ENCODE assay signal across 15 cellular contexts in the genomic region with DNA sequence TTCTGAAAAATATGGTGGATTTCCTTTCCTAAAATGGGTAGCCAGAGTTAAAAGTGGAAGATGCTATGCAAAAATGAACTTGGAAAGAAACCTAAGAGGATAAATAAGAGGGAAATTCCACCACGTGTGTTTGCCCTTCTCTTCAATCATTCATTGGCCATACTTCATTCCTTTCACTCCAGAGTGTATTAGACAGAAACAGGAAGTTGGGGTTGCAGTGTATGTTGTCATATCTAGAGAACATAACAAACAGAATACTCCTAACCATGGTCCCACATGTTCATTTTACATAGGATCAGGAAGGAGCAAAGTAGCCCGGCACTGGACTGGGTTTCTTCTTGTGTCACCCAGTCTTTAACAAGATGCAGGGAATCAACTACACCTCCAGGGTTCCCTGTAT. TPM values are rescaled to one million over a fixed set of nuclear protein-coding genes. Genes with fewer than 3 reads are reported as not detected.
DNase-seq lines count a peak whose midpoint lies in the region; ATAC-seq and TF ChIP-seq lines count a peak whose summit lies in the region.
"Had no signal": no experiment of that assay in that cellular context is flagged by ENCODE, and none has a peak within 500 bp of the region (broad histone marks: within the 10 kb centered on the region; RNA-seq: fewer than 3 reads in every experiment).

No MANE protein-coding gene starts in this region.

- intact Hi-C loops in mammary epithelial cell (cut with micrococcal nuclease) (no loop called here), breast epithelium (cut with DNase I; ENCODE audit: low total_unique reads) (no loop called here), testis (cut with DNase I; ENCODE audit: low total_unique reads) (no loop called here)
- intact Hi-C loops in activated CD4-positive, alpha-beta T cell treated with anti-CD3 and anti-CD28 coated beads for 36 hours (cut with DNase I, micrococcal nuclease): no loop called here

- H3K9ac ChIP-seq in mammary epithelial cell (ENCODE audit: insufficient read depth, low read length): no peak overlapping the region
- H3K9ac ChIP-seq: KMS-11 had no signal

- no peaks in the 10 kb centered on the region for H3K27me3 ChIP-seq in mammary epithelial cell (ENCODE audit: insufficient read depth, low read length)
- H3K27me3 ChIP-seq in breast epithelium: no peaks in the 10 kb centered on the region
- H3K27me3 ChIP-seq in testis: no peaks in the 10 kb centered on the region
- H3K27me3 ChIP-seq: spleen had no signal

- POLR2A ChIA-PET in activated CD4-positive, alpha-beta T cell treated with anti-CD3 and anti-CD28 coated beads for 36 hours (lab: Charles Lee): no interaction called here

- H4K20me1 ChIP-seq in mammary epithelial cell (ENCODE audit: insufficient read depth, low read length): no peaks in the 10 kb centered on the region

- H3K36me3 ChIP-seq in mammary epithelial cell (ENCODE audit: insufficient read depth, low read length): no peaks in the 10 kb centered on the region
- H3K36me3 ChIP-seq in breast epithelium: no peaks in the 10 kb centered on the region
- H3K36me3 ChIP-seq in testis (ENCODE audit: low read depth, missing control alignments): no peaks in the 10 kb centered on the region
- H3K36me3 ChIP-seq: spleen had no signal

- H3K4me1 ChIP-seq in mammary epithelial cell (ENCODE audit: insufficient read depth, low read length) (no peaks in the 10 kb centered on the region), breast epithelium (no peaks in the 10 kb centered on the region), testis (no peaks in the 10 kb centered on the region)

- H3K4me2 ChIP-seq in mammary epithelial cell (ENCODE audit: insufficient read depth, low read depth, low read length): no peak overlapping the region
- H3K4me2 ChIP-seq: KMS-11 had no signal

- no peak overlapping the region for H3K4me3 ChIP-seq in mammary epithelial cell (replicated peaks in 1 of 3; ENCODE audit: insufficient read depth in 1 of 3, low read depth in 2 of 3, low read length in 3 of 3)
- H3K4me3 ChIP-seq in breast epithelium: no peak overlapping the region
- no peak overlapping the region for H3K4me3 ChIP-seq in testis
- H3K4me3 ChIP-seq: spleen had no signal

- no peaks in the 10 kb centered on the region for H3K36me3 Mint-ChIP-seq in activated CD4-positive, alpha-beta T cell treated with anti-CD3 and anti-CD28 coated beads for 36 hours (ENCODE audit: low read depth)

- H3K27ac Mint-ChIP-seq in activated CD4-positive, alpha-beta T cell treated with anti-CD3 and anti-CD28 coated beads for 36 hours: no peak overlapping the region
- H3K27ac Mint-ChIP-seq: activated T-helper 2 cell treated with anti-CD3 and anti-CD28 coated beads, Interferon-gamma antibody, Interleukin-2, Interleukin-4, amounts not matched to agents 10 μg/mL and 5 μg/mL and 100 μg/mL, durations not matched to agents 14 hours and 24 hours and 36 hours had no signal

- CTCF ChIA-PET in mammary epithelial cell (lab: Charles Lee; ENCODE audit: low non-redundant PET): no interaction called here
- CTCF ChIA-PET in activated CD4-positive, alpha-beta T cell treated with anti-CD3 and anti-CD28 coated beads for 36 hours (lab: Charles Lee): no interaction called here

- no peaks in the 10 kb centered on the region for H3K9me3 ChIP-seq in mammary epithelial cell (replicated peaks; ENCODE audit: insufficient read depth, low read length)
- no peaks in the 10 kb centered on the region for H3K9me3 ChIP-seq in breast epithelium
- no peaks in the 10 kb centered on the region for H3K9me3 ChIP-seq in testis
- H3K9me3 ChIP-seq: spleen had no signal

- H2AFZ ChIP-seq in mammary epithelial cell (ENCODE audit: low read depth, low read length): peak overlapping the region; percentile 38

- no peaks in the 10 kb centered on the region for H3K9me3 Mint-ChIP-seq in activated CD4-positive, alpha-beta T cell treated with anti-CD3 and anti-CD28 coated beads for 36 hours (ENCODE audit: low read depth)
- H3K9me3 Mint-ChIP-seq: activated T-helper 2 cell treated with anti-CD3 and anti-CD28 coated beads, Interferon-gamma antibody, Interleukin-2, Interleukin-4, amounts not matched to agents 10 μg/mL and 5 μg/mL and 100 μg/mL, durations not matched to agents 14 hours and 24 hours and 36 hours had no signal

- H3K27ac ChIP-seq in mammary epithelial cell (ENCODE audit: insufficient read depth, low read depth, low read length): no peak overlapping the region
- no peak overlapping the region for H3K27ac ChIP-seq in breast epithelium
- no peak overlapping the region for H3K27ac ChIP-seq in testis
- H3K27ac ChIP-seq: KMS-11, spleen had no signal

- no peak for TF ChIP-seq POLR2A in breast epithelium (IDR thresholded peaks at IDR 0.05)
- no peak for TF ChIP-seq POLR2A in testis (IDR thresholded peaks at IDR 0.05)

- WGBS in mammary epithelial cell (ENCODE audit: low coverage, missing lambda C conversion rate): 86% methylated on average over 2 of the region's 2 CpGs
- WGBS in testis, 2 donors: 68 to 75% methylated on average over 2 of the region's 2 CpGs

- in situ Hi-C loops in mammary epithelial cell (cut with MboI; ENCODE audit: low sequenced_read_pairs in 2 of 2): no loop called here

- ATAC-seq in HG03354 (IDR thresholded peaks at IDR 0.05; ENCODE audit: poor library complexity, severe bottlenecking, unreplicated experiment): peak; percentile 49
- ATAC-seq in activated CD4-positive, alpha-beta T cell treated with anti-CD3 and anti-CD28 coated beads for 36 hours: no peak

- H3K4me3 Mint-ChIP-seq in activated CD4-positive, alpha-beta T cell treated with anti-CD3 and anti-CD28 coated beads for 36 hours: no peak overlapping the region

- BruUV-seq in mammary epithelial cell (replicated peaks; lab: Mats Ljungman, UMichigan): no TSS peak

- TF ChIP-seq CTCF in mammary epithelial cell (conservative IDR thresholded peaks at IDR 0.05 in 1 of 2, IDR thresholded peaks at IDR 0.05 in 1 of 2; ENCODE audit: extremely low read depth in 1 of 2, insufficient read depth in 1 of 2, low read depth in 1 of 2, low read length in 2 of 2) (no peak), breast epithelium (IDR thresholded peaks at IDR 0.05) (no peak), testis (IDR thresholded peaks at IDR 0.05) (no peak)

- dilution Hi-C loops in mammary epithelial cell (cut with HindIII; ENCODE audit: low sequenced_read_pairs): no loop called here

- no peaks in the 10 kb centered on the region for H3K79me2 ChIP-seq in mammary epithelial cell (ENCODE audit: insufficient read depth, low read length)

- peaks cover 5% of the 10 kb centered on the region for H3K4me1 Mint-ChIP-seq in activated CD4-positive, alpha-beta T cell treated with anti-CD3 and anti-CD28 coated beads for 36 hours

- no peak for DNase-seq in mammary epithelial cell
- no peak for DNase-seq in breast epithelium (ENCODE audit: low spot score in 2 of 2)
- peak; percentile 76 for DNase-seq in SKM-1 treated with dmso at 0.1 percent for 144 hours (lab: John Stamatoyannopoulos, UW; ENCODE audit: unreplicated experiment)
- no peak for DNase-seq in NCI-H2227 (lab: John Stamatoyannopoulos, UW; ENCODE audit: unreplicated experiment)
- no peak for DNase-seq in testis
- no peak for DNase-seq in activated CD4-positive, alpha-beta T cell treated with anti-CD3 and anti-CD28 coated beads for 36 hours
- DNase-seq in NCI-H446 treated with DMSO at 0.1 percent for 48 hours (lab: John Stamatoyannopoulos, UW): no peak
- DNase-seq: activated CD4-positive, alpha-beta T cell treated with anti-CD3 and anti-CD28 coated beads for 1 hour; DMS 273 treated with DMSO at 0.1 percent for 48 hours; SHP77; spleen; stimulated activated CD8-positive, alpha-beta memory T cell treated with anti-CD3 and anti-CD28 coated beads, Interleukin-4, amount 100 ng/mL, for 48 hours had no signal

- no peaks in the 10 kb centered on the region for H3K27me3 Mint-ChIP-seq in activated CD4-positive, alpha-beta T cell treated with anti-CD3 and anti-CD28 coated beads for 36 hours

RNA-seq across cellular contexts. Expression of a gene that starts 7.6 kb away (rescaled TPM):
- total RNA-seq in mammary epithelial cell (10 to 100 TPM; 39.7 to 55.6 TPM), breast epithelium (100 to 1,000 TPM in 1 of 3 donors, 10 to 100 TPM in 2; 61.1 to 141 (median 93.1) TPM), testis (100 to 1,000 TPM; 137 to 167 TPM)
- polyA plus RNA-seq in mammary epithelial cell (18.4 TPM), testis (ENCODE audit: insufficient read depth, low read depth, low replicate concordance) (109 TPM)
- 27.1 TPM for polyA minus RNA-seq in mammary epithelial cell
- total RNA-seq in activated CD4-positive, alpha-beta T cell treated with anti-CD3 and anti-CD28 coated beads for 36 hours: 100 to 1,000 TPM in 1 of 2 experiments, 10 to 100 TPM in 1; 91.8 to 116 TPM
